10 cellular contexts compared by ENCODE assay signal in the genomic region with DNA sequence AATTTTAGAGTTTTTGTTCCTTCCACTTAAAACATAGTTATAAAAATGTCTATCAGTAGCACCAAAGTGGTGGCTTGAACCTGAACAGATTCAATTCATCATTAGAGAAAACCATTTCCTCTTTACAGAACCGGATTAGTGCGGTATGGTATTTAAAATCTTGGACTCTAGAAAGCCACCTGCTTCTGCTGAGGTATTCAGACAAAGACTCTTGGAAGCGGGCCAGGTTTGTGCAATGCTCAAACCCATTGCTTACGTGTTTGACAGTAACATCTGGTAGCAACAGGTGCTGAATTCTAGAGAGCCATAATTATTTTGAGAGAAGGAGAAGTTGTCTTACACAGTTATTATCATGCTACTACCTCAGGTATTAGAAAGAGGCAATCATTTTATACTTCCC.
DNase-seq lines count a peak whose midpoint lies in the region; ATAC-seq, FAIRE-seq and TF ChIP-seq lines count a peak whose summit lies in the region.
"Had no signal": no experiment of that assay in that cellular context is flagged by ENCODE, and none has a peak within 500 bp of the region (broad histone marks: within the 10 kb centered on the region; RNA-seq: fewer than 3 reads in every experiment).

No MANE protein-coding gene starts in this region.

- H3K4me3 ChIP-seq in keratinocyte (ENCODE audit: control insufficient read depth in 2 of 3, extremely low read depth in 1 of 3, insufficient read depth in 2 of 3, low read depth in 1 of 3, low read length in 3 of 3), result no peak overlapping the region
- no peak overlapping the region for H3K4me3 ChIP-seq in left lung
- H3K4me3 ChIP-seq: cardiac muscle cell had no signal

- H3K9ac ChIP-seq in keratinocyte (ENCODE audit: control insufficient read depth, extremely low read depth, insufficient read depth, low read length), result no peak overlapping the region

- H2AFZ ChIP-seq in keratinocyte (ENCODE audit: control insufficient read depth, low read length), result no peak overlapping the region

- peak; percentile 53 for FAIRE-seq in keratinocyte (lab: Jason Lieb, UNC)

- H3K4me1 ChIP-seq in keratinocyte (ENCODE audit: control insufficient read depth, extremely low read depth, insufficient read depth, low read length), result peaks cover 12% of the 10 kb centered on the region
- no peaks in the 10 kb centered on the region for H3K4me1 ChIP-seq in left lung

- no peaks in the 10 kb centered on the region for H3K36me3 ChIP-seq in keratinocyte (ENCODE audit: control insufficient read depth in 2 of 2, extremely low read depth in 1 of 2, insufficient read depth in 2 of 2, low read length in 2 of 2)
- no peaks in the 10 kb centered on the region for H3K36me3 ChIP-seq in left lung
- H3K36me3 ChIP-seq: cardiac muscle cell had no signal

- DNase-seq in NCI-H2196 (lab: John Stamatoyannopoulos, UW; ENCODE audit: unreplicated experiment) (peak; percentile 99), keratinocyte (ENCODE audit: low read depth, low spot score) (peak; percentile 67), medulla oblongata (ENCODE audit: extremely low spot score) (no peak), left lung (no peak), nucleus accumbens (lab: John Stamatoyannopoulos, UW) (no peak)
- DNase-seq in activated CD4-positive, alpha-beta T cell treated with anti-CD3 and anti-CD28 coated beads, Interleukin-2, amount 50 U/mL, for 48 hours, result no peak

- H4K20me1 ChIP-seq in keratinocyte (ENCODE audit: control insufficient read depth, extremely low read depth, insufficient read depth, low read length), result no peaks in the 10 kb centered on the region

- no peaks in the 10 kb centered on the region for H3K79me2 ChIP-seq in keratinocyte (ENCODE audit: control insufficient read depth, insufficient read depth, low read length)

- ATAC-seq in GM18505 (IDR thresholded peaks at IDR 0.05; ENCODE audit: unreplicated experiment) (peak; percentile 85), HG03139 (IDR thresholded peaks at IDR 0.05; ENCODE audit: unreplicated experiment) (peak; percentile 79), left lung (no peak)
- ATAC-seq: Panc1 had no signal

- TF ChIP-seq CTCF in keratinocyte (optimal IDR thresholded peaks at IDR 0.05 in 1 of 3, IDR thresholded peaks at IDR 0.05 in 1 of 3, conservative IDR thresholded peaks at IDR 0.05 in 1 of 3; ENCODE audit: extremely low read depth in 1 of 3, insufficient read depth in 2 of 3, low read length in 3 of 3) (no peak), left lung (IDR thresholded peaks at IDR 0.05) (no peak)

- H3K27ac ChIP-seq in keratinocyte (ENCODE audit: control insufficient read depth, insufficient read depth, low read length) (no peak overlapping the region), left lung (no peak overlapping the region)
- H3K27ac ChIP-seq: cardiac muscle cell had no signal

- H3K9me1 ChIP-seq in keratinocyte (ENCODE audit: control insufficient read depth, extremely low read depth, insufficient read depth, low read length), result no peaks in the 10 kb centered on the region

- H3K27me3 ChIP-seq in keratinocyte (ENCODE audit: control insufficient read depth, extremely low read depth, insufficient read depth, low read length) (no peaks in the 10 kb centered on the region), left lung (no peaks in the 10 kb centered on the region)
- H3K27me3 ChIP-seq: cardiac muscle cell had no signal

- H3K4me2 ChIP-seq in keratinocyte (ENCODE audit: control insufficient read depth, extremely low read depth, insufficient read depth, low read depth, low read length), result no peak overlapping the region

- dilution Hi-C loops in keratinocyte (cut with MboI; ENCODE audit: extremely low pct_ligation_motif_present, low sequenced_read_pairs), result no loop called here

- H3K9me3 ChIP-seq in keratinocyte (ENCODE audit: control insufficient read depth, low read depth, low read length) (no peaks in the 10 kb centered on the region), left lung (no peaks in the 10 kb centered on the region)

- intact Hi-C loops in left lung (cut with DNase I), result no loop called here

- no peak for TF ChIP-seq POLR2A in GM18505 (IDR thresholded peaks at IDR 0.05; ENCODE audit: borderline replicate concordance, extremely low read depth, insufficient read depth, insufficient read length)

Comparison
In these comparisons a context has a peak if more than half of its experiments do, and no peak if none do; other contexts are left out.
1. DNase-seq: peak in NCI-H2196 (single experiment) and keratinocyte (single experiment); none in medulla oblongata (single experiment), left lung (0 of 2), nucleus accumbens (0 of 56) and activated CD4-positive, alpha-beta T cell treated with anti-CD3 and anti-CD28 coated beads, Interleukin-2, amount 50 U/mL, for 48 hours (0 of 2).